In the genomic region with DNA sequence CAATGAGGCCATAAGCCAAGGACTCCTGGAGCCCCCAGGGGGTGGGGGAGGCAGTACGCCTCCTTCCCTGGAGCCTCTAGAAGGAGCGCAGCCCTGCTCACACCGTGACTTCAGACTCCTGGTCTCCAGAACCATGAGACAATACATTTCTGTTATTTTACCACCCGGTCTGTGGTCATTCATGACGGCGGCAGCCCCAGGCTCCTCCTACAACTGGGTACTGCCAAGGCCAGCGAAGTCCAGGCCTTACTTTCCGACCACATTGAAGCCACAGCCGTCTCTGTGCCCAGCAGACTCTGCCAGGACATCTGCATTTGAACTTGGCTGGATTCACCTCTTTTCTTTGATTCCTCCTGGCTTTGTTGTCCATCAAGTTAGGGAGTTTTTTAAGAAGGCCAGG, we compare ENCODE assay signal across 28 cellular contexts. TPM values are rescaled to one million over a fixed set of nuclear protein-coding genes. Genes with fewer than 3 reads are reported as not detected.
A peak's percentile ranks its signal among the peaks of the same experiment; 100 is the strongest.
DNase-seq lines count a peak whose midpoint lies in the region; ATAC-seq and TF ChIP-seq lines count a peak whose summit lies in the region.
"Had no signal": no experiment of that assay in that cellular context is flagged by ENCODE, and none has a peak within 500 bp of the region (broad histone marks: within the 10 kb centered on the region; RNA-seq: fewer than 3 reads in every experiment).

No MANE protein-coding gene starts in this region.

- H3K27me3 ChIP-seq in layer of hippocampus (ENCODE audit: control insufficient read depth, insufficient read depth, low read length) (no peaks in the 10 kb centered on the region), foreskin keratinocyte (no peaks in the 10 kb centered on the region)
- H3K27me3 ChIP-seq: adrenal gland, suprapubic skin had no signal

- H3K9me3 Mint-ChIP-seq in stimulated activated naive B cell treated with anti-CD40 and anti-IgM and Interleukin-4, amounts not matched to agents 10 μg/mL and 1 μg/mL and 100 μg/mL, for 72 hours = no peaks in the 10 kb centered on the region
- H3K9me3 Mint-ChIP-seq: activated CD8-positive, alpha-beta T cell treated with anti-CD3 and anti-CD28 coated beads for 36 hours; activated naive CD4-positive, alpha-beta T cell treated with anti-CD3 and anti-CD28 coated beads, Interleukin-2, amount 10 ng/mL, durations not matched to agents 7 days and 5 days; CD8-positive, alpha-beta memory T cell; natural killer cell; stimulated activated effector memory CD8-positive, alpha-beta T cell treated with anti-CD3 and anti-CD28 coated beads, Interleukin-12 subunit alpha, Interleukin-12 subunit beta, amount 100 ng/mL, for 72 hours had no signal

- TF ChIP-seq CTCF in foreskin keratinocyte (conservative IDR thresholded peaks at IDR 0.05) = no peak

- peak overlapping the region; percentile 81 for H3K27ac ChIP-seq in layer of hippocampus (ENCODE audit: low read depth, low read length)
- no peak overlapping the region for H3K27ac ChIP-seq in foreskin keratinocyte
- H3K27ac ChIP-seq: A549, adrenal gland, HL-60, suprapubic skin had no signal

- ATAC-seq in stimulated activated naive B cell treated with anti-CD40 and anti-IgM and Interleukin-4, amounts not matched to agents 10 μg/mL and 1 μg/mL and 100 μg/mL, for 72 hours (replicated peaks) = no peak
- ATAC-seq in foreskin keratinocyte (no peak), GM21360 (IDR thresholded peaks at IDR 0.05; ENCODE audit: unreplicated experiment) (no peak)
- ATAC-seq: A549; activated CD8-positive, alpha-beta T cell treated with anti-CD3 and anti-CD28 coated beads for 36 hours; natural killer cell; stimulated activated effector memory CD8-positive, alpha-beta T cell treated with anti-CD3 and anti-CD28 coated beads, Interleukin-12 subunit alpha, Interleukin-12 subunit beta, amount 100 ng/mL, for 72 hours had no signal

- H3K4me3 Mint-ChIP-seq in stimulated activated naive B cell treated with anti-CD40 and anti-IgM and Interleukin-4, amounts not matched to agents 10 μg/mL and 1 μg/mL and 100 μg/mL, for 72 hours = no peak overlapping the region
- H3K4me3 Mint-ChIP-seq: activated CD8-positive, alpha-beta T cell treated with anti-CD3 and anti-CD28 coated beads for 36 hours; activated naive CD4-positive, alpha-beta T cell treated with anti-CD3 and anti-CD28 coated beads, Interleukin-2, amount 10 ng/mL, durations not matched to agents 7 days and 5 days; CD8-positive, alpha-beta memory T cell; natural killer cell; stimulated activated effector memory CD8-positive, alpha-beta T cell treated with anti-CD3 and anti-CD28 coated beads, Interleukin-12 subunit alpha, Interleukin-12 subunit beta, amount 100 ng/mL, for 72 hours had no signal

- DNase-seq in C1 segment of cervical spinal cord (lab: John Stamatoyannopoulos, UW) (peak in 12 of 14 donors; percentile 20 to 83 (median 62)), astrocyte of the hippocampus (ENCODE audit: low read depth, low spot score) (peak; percentile 25), foreskin keratinocyte (no peak), NCI-H524 treated with DMSO at 0.1 percent for 48 hours (lab: John Stamatoyannopoulos, UW) (no peak)
- no peak for DNase-seq in stimulated activated naive B cell treated with anti-CD40 and anti-IgM and Interleukin-4, amounts not matched to agents 10 μg/mL and 1 μg/mL and 100 μg/mL, for 72 hours
- no peak for DNase-seq in stimulated activated CD4-positive, alpha-beta T cell treated with anti-CD3 and anti-CD28 coated beads, Interleukin-12 subunit alpha, Interleukin-12 subunit beta, amount 100 ng/mL, for 4 hours
- DNase-seq: activated CD4-positive, CD25-positive, alpha-beta regulatory T cell treated with anti-CD3 and anti-CD28 coated beads, Interleukin-2, amount 50 U/mL, for 72 hours; activated CD8-positive, alpha-beta T cell treated with anti-CD3 and anti-CD28 coated beads for 36 hours; activated naive CD4-positive, alpha-beta T cell treated with anti-CD3 and anti-CD28 coated beads, Interleukin-2, amount 10 ng/mL, durations not matched to agents 7 days and 5 days; adrenal gland; CD8-positive, alpha-beta memory T cell; DMS 273 treated with DMSO at 0.1 percent for 48 hours; effector CD4-positive, alpha-beta T cell; KG1; MM.1S; natural killer cell; NCI-H1105 treated with DMSO at 0.1 percent for 48 hours; NCI-H2081; NCI-H2227 treated with DMSO at 0.1 percent for 48 hours; NCI-H69; Right ventricle myocardium superior; T-helper 2 cell had no signal

- H3K36me3 Mint-ChIP-seq in stimulated activated naive B cell treated with anti-CD40 and anti-IgM and Interleukin-4, amounts not matched to agents 10 μg/mL and 1 μg/mL and 100 μg/mL, for 72 hours = peaks cover 2 to 9% of the 10 kb centered on the region in 2 donors
- H3K36me3 Mint-ChIP-seq: activated naive CD4-positive, alpha-beta T cell treated with anti-CD3 and anti-CD28 coated beads, Interleukin-2, amount 10 ng/mL, durations not matched to agents 7 days and 5 days; CD8-positive, alpha-beta memory T cell; natural killer cell; stimulated activated effector memory CD8-positive, alpha-beta T cell treated with anti-CD3 and anti-CD28 coated beads, Interleukin-12 subunit alpha, Interleukin-12 subunit beta, amount 100 ng/mL, for 72 hours had no signal

- H3K4me1 Mint-ChIP-seq in stimulated activated naive B cell treated with anti-CD40 and anti-IgM and Interleukin-4, amounts not matched to agents 10 μg/mL and 1 μg/mL and 100 μg/mL, for 72 hours = peaks cover 36 to 67% of the 10 kb centered on the region in 2 donors
- H3K4me1 Mint-ChIP-seq: activated naive CD4-positive, alpha-beta T cell treated with anti-CD3 and anti-CD28 coated beads, Interleukin-2, amount 10 ng/mL, durations not matched to agents 7 days and 5 days; CD8-positive, alpha-beta memory T cell had no signal

- H3K27ac Mint-ChIP-seq in stimulated activated naive B cell treated with anti-CD40 and anti-IgM and Interleukin-4, amounts not matched to agents 10 μg/mL and 1 μg/mL and 100 μg/mL, for 72 hours = peak overlapping the region; percentile 20
- H3K27ac Mint-ChIP-seq: activated CD8-positive, alpha-beta T cell treated with anti-CD3 and anti-CD28 coated beads for 36 hours; activated naive CD4-positive, alpha-beta T cell treated with anti-CD3 and anti-CD28 coated beads, Interleukin-2, amount 10 ng/mL, durations not matched to agents 7 days and 5 days; CD8-positive, alpha-beta memory T cell; natural killer cell; stimulated activated effector memory CD8-positive, alpha-beta T cell treated with anti-CD3 and anti-CD28 coated beads, Interleukin-12 subunit alpha, Interleukin-12 subunit beta, amount 100 ng/mL, for 72 hours had no signal

- H3K4me1 ChIP-seq in foreskin keratinocyte = no peaks in the 10 kb centered on the region
- H3K4me1 ChIP-seq: A549 had no signal

- no peaks in the 10 kb centered on the region for H3K27me3 Mint-ChIP-seq in stimulated activated naive B cell treated with anti-CD40 and anti-IgM and Interleukin-4, amounts not matched to agents 10 μg/mL and 1 μg/mL and 100 μg/mL, for 72 hours
- H3K27me3 Mint-ChIP-seq: activated CD8-positive, alpha-beta T cell treated with anti-CD3 and anti-CD28 coated beads for 36 hours; CD8-positive, alpha-beta memory T cell had no signal

RNA-seq across cellular contexts. Expression of a gene that starts 10.5 kb away (rescaled TPM):
- 0.10 and 0.11 TPM in 2 replicates for total RNA-seq in foreskin keratinocyte
- 0.16 and 0.19 TPM in 2 replicates for polyA plus RNA-seq in foreskin keratinocyte

RNA-seq across cellular contexts. Expression of a gene that starts 29.2 kb away (rescaled TPM):
- total RNA-seq in foreskin keratinocyte = 0.11 and 0.24 TPM in 2 replicates
- polyA plus RNA-seq in foreskin keratinocyte = 0.03 and 0.13 TPM in 2 replicates
- polyA plus RNA-seq: CD8-positive, alpha-beta memory T cell had no signal

RNA-seq across cellular contexts. Expression of a gene that starts 47.9 kb away (rescaled TPM):
- total RNA-seq in foreskin keratinocyte = 29.6 and 30.8 TPM in 2 replicates
- polyA plus RNA-seq in foreskin keratinocyte = 42.4 and 43.3 TPM in 2 replicates

Comparison
In these comparisons a context has a peak if more than half of its experiments do, and no peak if none do; other contexts are left out.
1. DNase-seq: peak in C1 segment of cervical spinal cord (12 of 14) and astrocyte of the hippocampus (single experiment); none in stimulated activated naive B cell treated with anti-CD40 and anti-IgM and Interleukin-4, amounts not matched to agents 10 μg/mL and 1 μg/mL and 100 μg/mL, for 72 hours (single experiment), foreskin keratinocyte (0 of 2), stimulated activated CD4-positive, alpha-beta T cell treated with anti-CD3 and anti-CD28 coated beads, Interleukin-12 subunit alpha, Interleukin-12 subunit beta, amount 100 ng/mL, for 4 hours (single experiment) and NCI-H524 treated with DMSO at 0.1 percent for 48 hours (single experiment).